15 cellular contexts compared by ENCODE assay signal in the genomic region with DNA sequence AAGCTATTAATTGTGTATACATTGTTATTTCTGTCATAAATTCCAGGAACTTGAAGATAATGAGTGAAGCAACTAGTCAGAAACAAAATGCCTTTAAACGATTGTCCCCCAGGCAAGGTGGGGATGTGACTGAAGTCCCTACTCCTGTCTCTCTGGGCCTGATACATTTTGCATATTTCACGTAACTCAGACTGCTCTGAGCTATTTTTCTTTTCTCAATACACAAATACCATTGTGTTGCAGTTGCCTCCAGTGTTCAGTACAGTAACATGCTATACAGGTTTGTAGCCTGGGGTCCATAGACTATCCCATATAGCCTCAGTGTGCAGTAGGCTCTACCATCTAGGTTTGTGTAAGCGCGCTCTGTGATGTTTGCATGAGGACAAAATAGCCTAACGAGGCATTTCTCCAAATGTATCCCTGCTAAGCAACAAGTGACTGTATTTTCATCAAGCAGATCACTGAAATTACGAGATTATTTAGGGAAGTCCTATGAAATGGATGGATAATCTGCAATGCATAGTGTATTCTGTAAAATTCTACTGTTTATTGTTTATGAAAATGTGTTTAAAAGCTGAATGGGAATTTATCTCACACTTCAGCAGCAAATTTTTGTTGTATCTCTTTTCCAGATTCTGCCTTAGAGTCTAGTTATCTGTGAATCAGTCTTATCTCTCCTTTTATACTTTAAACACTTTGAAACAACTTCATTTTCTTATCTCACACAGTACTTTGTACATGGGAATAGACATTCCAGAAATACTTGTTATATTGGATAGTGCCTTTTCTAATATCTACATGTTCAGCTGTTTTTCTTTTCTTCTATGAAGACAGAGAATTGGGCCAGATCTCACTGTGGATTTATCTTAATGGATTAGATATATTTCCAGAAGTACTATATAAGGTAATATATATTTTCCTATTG.
"Had no signal": no experiment of that assay in that cellular context is flagged by ENCODE, and none has a peak within 500 bp of the region (broad histone marks: within the 10 kb centered on the region; RNA-seq: fewer than 3 reads in every experiment).

No MANE protein-coding gene starts in this region.

- H3K27ac Mint-ChIP-seq: activated naive CD4-positive, alpha-beta T cell treated with anti-CD3 and anti-CD28 coated beads, Interleukin-2, amount 50 U/mL, for 72 hours; effector memory CD8-positive, alpha-beta T cell had no signal

- H3K27me3 Mint-ChIP-seq: effector memory CD8-positive, alpha-beta T cell had no signal

- H3K27me3 ChIP-seq: adrenal gland had no signal

- H3K27ac ChIP-seq: parathyroid adenoma, SK-N-MC had no signal

- H3K4me3 ChIP-seq: adrenal gland, SK-N-MC had no signal

- H3K9ac ChIP-seq: parathyroid adenoma had no signal

- DNase-seq: activated CD4-positive, alpha-beta T cell treated with anti-CD3 and anti-CD28 coated beads, Interleukin-2, amount 50 U/mL, for 4 hours; activated gamma-delta T cell; adrenal gland; effector memory CD8-positive, alpha-beta T cell; foreskin fibroblast; glutamatergic neuron; stimulated activated CD4-positive, alpha-beta T cell treated with anti-CD3 and anti-CD28 coated beads, Interleukin-12 subunit alpha, Interleukin-12 subunit beta, amount 100 ng/mL, for 4 hours; stimulated activated CD4-positive, alpha-beta T cell treated with anti-CD3 and anti-CD28 coated beads, Interleukin-1b, Interleukin-23, amount 100 ng/mL, for 48 hours; stimulated activated CD8-positive, alpha-beta memory T cell treated with anti-CD3 and anti-CD28 coated beads, Interleukin-4, amount 100 ng/mL, for 48 hours; stimulated activated naive CD4-positive, alpha-beta T cell; T1000 had no signal

- H3K9me3 ChIP-seq: adrenal gland had no signal

- ATAC-seq: activated naive CD4-positive, alpha-beta T cell treated with anti-CD3 and anti-CD28 coated beads, Interleukin-2, amount 50 U/mL, for 72 hours; effector memory CD8-positive, alpha-beta T cell had no signal

- H3K4me3 Mint-ChIP-seq: effector memory CD8-positive, alpha-beta T cell; nephron had no signal

- H3K36me3 ChIP-seq: adrenal gland had no signal

- H2AFZ ChIP-seq: parathyroid adenoma had no signal

- H3K9me3 Mint-ChIP-seq: activated naive CD4-positive, alpha-beta T cell treated with anti-CD3 and anti-CD28 coated beads, Interleukin-2, amount 50 U/mL, for 72 hours; effector memory CD8-positive, alpha-beta T cell; nephron had no signal
